In the genomic region with DNA sequence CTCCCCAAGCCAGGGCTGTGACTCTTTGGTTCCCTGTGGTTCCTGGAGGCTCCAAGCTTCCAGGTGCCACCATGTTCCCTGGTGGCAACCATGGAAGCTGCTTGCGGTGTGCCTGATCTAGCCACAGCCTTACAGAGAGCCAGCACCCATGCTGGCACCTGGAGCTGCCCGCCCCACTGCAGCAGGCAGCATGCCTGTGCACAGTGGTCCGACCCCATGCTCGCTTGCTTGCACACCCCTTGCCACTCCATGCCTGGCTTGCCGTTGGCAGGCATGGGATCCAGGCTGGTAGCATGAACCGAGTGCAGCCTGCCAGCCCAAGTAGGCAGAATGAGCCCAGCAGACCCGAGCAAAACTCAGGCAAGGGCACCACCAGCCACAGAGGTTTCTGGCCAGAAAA, we compare ENCODE assay signal across 21 cellular contexts.
"Had no signal": no experiment of that assay in that cellular context is flagged by ENCODE, and none has a peak within 500 bp of the region (broad histone marks: within the 10 kb centered on the region; RNA-seq: fewer than 3 reads in every experiment).

No MANE protein-coding gene starts in this region.

- H3K4me3 ChIP-seq: hepatocyte, lung, pancreas, smooth muscle cell, testis, tibial artery, upper lobe of right lung, uterus had no signal

- H3K27me3 ChIP-seq: hepatocyte, neutrophil, pancreas, testis, tibial artery, upper lobe of right lung, uterus had no signal

- H3K27ac ChIP-seq: hepatocyte, neutrophil, pancreas, tibial artery, upper lobe of right lung, uterus had no signal

- ATAC-seq: effector memory CD8-positive, alpha-beta T cell; natural killer cell; sciatic nerve; stimulated activated effector memory CD8-positive, alpha-beta T cell treated with anti-CD3 and anti-CD28 coated beads, Interleukin-12 subunit alpha, Interleukin-12 subunit beta, amount 100 ng/mL, for 72 hours; upper lobe of right lung had no signal

- H2AFZ ChIP-seq: hepatocyte had no signal

- H3K4me2 ChIP-seq: hepatocyte, smooth muscle cell had no signal

- H3K36me3 ChIP-seq: neutrophil, pancreas, tibial artery, upper lobe of right lung, uterus had no signal

- H3K9me3 ChIP-seq: neutrophil, pancreas, testis, tibial artery, upper lobe of right lung, uterus had no signal

- DNase-seq: cerebellar nuclear complex; cortex of kidney; effector memory CD8-positive, alpha-beta T cell; kidney; natural killer cell; pancreas; stimulated activated CD4-positive, alpha-beta T cell treated with anti-CD3 and anti-CD28 coated beads, Interleukin-2, amount 100 ng/mL, for 24 hours; stimulated activated CD4-positive, alpha-beta T cell treated with anti-CD3 and anti-CD28 coated beads, Interleukin-4, amount 100 ng/mL, for 24 hours; stimulated activated naive CD4-positive, alpha-beta T cell treated with Interleukin-2 at 50 U/mL for 16 hours; substantia nigra; testis; tibial artery; upper lobe of right lung; uterus had no signal

- FAIRE-seq: frontal cortex, kidney, pancreas had no signal

- H3K4me1 ChIP-seq: pancreas, tibial artery, upper lobe of right lung, uterus had no signal
